ENCODE assay signal across 1 cellular context in genomic region chr2:88283886-88284511, GRCh38.
TF ChIP-seq lines count a peak whose summit lies in the region.

No MANE protein-coding gene starts in this region.

TF ChIP-seq in H1, 55 proteins besides CTCF, POLR2A, EP300 and RAD21:
- TF ChIP-seq, protein P1, sequence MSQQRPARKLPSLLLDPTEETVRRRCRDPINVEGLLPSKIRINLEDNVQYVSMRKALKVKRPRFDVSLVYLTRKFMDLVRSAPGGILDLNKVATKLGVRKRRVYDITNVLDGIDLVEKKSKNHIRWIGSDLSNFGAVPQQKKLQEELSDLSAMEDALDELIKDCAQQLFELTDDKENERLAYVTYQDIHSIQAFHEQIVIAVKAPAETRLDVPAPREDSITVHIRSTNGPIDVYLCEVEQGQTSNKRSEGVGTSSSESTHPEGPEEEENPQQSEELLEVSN (IDR thresholded peaks at IDR 0.05): 0 out of 2 replicates have a peak, but pooled peaks have one; percentile 33
- TF ChIP-seq ATF3 (IDR thresholded peaks at IDR 0.05; ENCODE audit: insufficient read depth, low read depth, low read length): no peak
TF ChIP-seq in H1: peak in this region for 1.
